ENCODE assay signal across 17 cellular contexts in genomic region chr20:11054266-11055025, GRCh38.
DNase-seq lines count a peak whose midpoint lies in the region; ATAC-seq and TF ChIP-seq lines count a peak whose summit lies in the region.
"Had no signal": no experiment of that assay in that cellular context is flagged by ENCODE, and none has a peak within 500 bp of the region (broad histone marks: within the 10 kb centered on the region; RNA-seq: fewer than 3 reads in every experiment).

No MANE protein-coding gene starts in this region.

- H3K27ac Mint-ChIP-seq in nephron progenitor cell (peak overlapping the region; percentile 81), natural killer cell (no peak overlapping the region)
- H3K27ac Mint-ChIP-seq: B cell, CD14-positive monocyte had no signal

- peaks cover 65% of the 10 kb centered on the region for H3K4me1 Mint-ChIP-seq in nephron progenitor cell
- H3K4me1 Mint-ChIP-seq in natural killer cell: no peaks in the 10 kb centered on the region
- H3K4me1 Mint-ChIP-seq: B cell, CD14-positive monocyte had no signal

- ATAC-seq in natural killer cell: no peak
- ATAC-seq: K562 had no signal

- H3K36me3 Mint-ChIP-seq in nephron progenitor cell (ENCODE audit: low read depth) (peaks cover 9% of the 10 kb centered on the region), natural killer cell (no peaks in the 10 kb centered on the region)
- H3K36me3 Mint-ChIP-seq: CD14-positive monocyte had no signal

- H3K9me3 Mint-ChIP-seq in nephron progenitor cell (peaks cover 9% of the 10 kb centered on the region), natural killer cell (peaks cover 0 to 3% of the 10 kb centered on the region in 2 donors)

- TF ChIP-seq CTCF in nephron progenitor cell (IDR thresholded peaks at IDR 0.05) (no peak), natural killer cell (IDR thresholded peaks at IDR 0.05) (no peak)

- DNase-seq in ACHN (peak; percentile 73), NCI-H524 treated with DMSO at 0.1 percent for 48 hours (lab: John Stamatoyannopoulos, UW) (peak; percentile 25), kidney glomerular epithelial cell (lab: John Stamatoyannopoulos, UW) (peak; percentile 86), nephron progenitor cell (peak; percentile 17), posterior cingulate gyrus (no peak), natural killer cell (no peak)
- DNase-seq in stimulated activated CD4-positive, alpha-beta T cell treated with anti-CD3 and anti-CD28 coated beads, Interleukin-2, amount 100 ng/mL, for 48 hours: no peak
- DNase-seq: EL, GF-D8, MG63, NCI-H1417 treated with DMSO at 0.1 percent for 48 hours, NCI-H1930, NCI-H748 treated with DMSO at 0.1 percent for 48 hours, Peyer's patch had no signal

- in situ Hi-C loops in ACHN (cut with HindIII; ENCODE audit: low pct_ligation_motif_present, low pct_unique_long_range_greater_than_20kb, low sequenced_read_pairs): no loop called here

- no peak overlapping the region for H3K4me3 Mint-ChIP-seq in nephron progenitor cell
- no peak overlapping the region for H3K4me3 Mint-ChIP-seq in natural killer cell
- H3K4me3 Mint-ChIP-seq: B cell, CD14-positive monocyte had no signal

- H3K27me3 Mint-ChIP-seq in nephron progenitor cell (ENCODE audit: low read depth, poor library complexity): no peaks in the 10 kb centered on the region
- no peaks in the 10 kb centered on the region for H3K27me3 Mint-ChIP-seq in natural killer cell (ENCODE audit: low read depth in 2 of 2)
- H3K27me3 Mint-ChIP-seq: B cell had no signal

- intact Hi-C loops in posterior cingulate gyrus (cut with DNase I) (no loop called here), natural killer cell (cut with micrococcal nuclease) (no loop called here)

Comparison
In these comparisons a context has a peak if more than half of its experiments do, and no peak if none do; other contexts are left out.
1. DNase-seq: peak in ACHN (single experiment), NCI-H524 treated with DMSO at 0.1 percent for 48 hours (single experiment), kidney glomerular epithelial cell (single experiment) and nephron progenitor cell (single experiment); none in posterior cingulate gyrus (0 of 10), natural killer cell (single experiment) and stimulated activated CD4-positive, alpha-beta T cell treated with anti-CD3 and anti-CD28 coated beads, Interleukin-2, amount 100 ng/mL, for 48 hours (0 of 2).